8 cellular contexts compared by ENCODE assay signal in genomic region chr1:151993084-151993733, GRCh38. TPM values are rescaled to one million over a fixed set of nuclear protein-coding genes. Genes with fewer than 3 reads are reported as not detected.
DNase-seq lines count a peak whose midpoint lies in the region; ATAC-seq and TF ChIP-seq lines count a peak whose summit lies in the region.

No MANE protein-coding gene starts in this region.

- no peaks in the 10 kb centered on the region for H3K36me3 Mint-ChIP-seq in progenitor cell of endocrine pancreas (ENCODE audit: insufficient read depth)

- peak overlapping the region; percentile 86 to 91 for H3K4me3 ChIP-seq in foreskin fibroblast (ENCODE audit: low read depth in 1 of 2, low read length in 2 of 2)

- peak; percentile 14 for DNase-seq in COLO668 (lab: John Stamatoyannopoulos, UW; ENCODE audit: unreplicated experiment)
- DNase-seq in NAMALWA (ENCODE audit: low spot score): peak; percentile 61
- DNase-seq in activated T-cell treated with anti-CD3 and anti-CD28 coated beads, Interleukin-2, amount 50 U/mL, for 48 hours: peak; percentile 65 to 66
- peak in 1 of 2 donors; percentile 58 for DNase-seq in foreskin fibroblast
- DNase-seq in progenitor cell of endocrine pancreas (ENCODE audit: low spot score, unreplicated experiment): no peak
- DNase-seq in NCI-H345 treated with DMSO at 0.1 percent for 48 hours (lab: John Stamatoyannopoulos, UW; ENCODE audit: unreplicated experiment): no peak
- DNase-seq in iPS-NIHi7 (ENCODE audit: extremely low spot score): no peak

- peak overlapping the region; percentile 97 for H3K27ac Mint-ChIP-seq in progenitor cell of endocrine pancreas

- H3K27me3 Mint-ChIP-seq in progenitor cell of endocrine pancreas: peaks cover 2% of the 10 kb centered on the region

- H3K4me1 Mint-ChIP-seq in progenitor cell of endocrine pancreas (ENCODE audit: low read depth): peaks cover 53% of the 10 kb centered on the region

- no peak for ATAC-seq in GM21619 (IDR thresholded peaks at IDR 0.05; ENCODE audit: unreplicated experiment)

- TF ChIP-seq CTCF in foreskin fibroblast (IDR thresholded peaks at IDR 0.05; ENCODE audit: low read depth, low read length): no peak
- no peak for TF ChIP-seq CTCF in progenitor cell of endocrine pancreas (IDR thresholded peaks at IDR 0.05; ENCODE audit: unreplicated experiment)

- H3K9me3 Mint-ChIP-seq in progenitor cell of endocrine pancreas (ENCODE audit: low read depth): no peaks in the 10 kb centered on the region

- peak overlapping the region; percentile 93 for H3K4me3 Mint-ChIP-seq in progenitor cell of endocrine pancreas (ENCODE audit: low read depth)

RNA-seq across cellular contexts. Expression of gene S100A10, which starts 0.5 kb away (rescaled TPM):
- 432 and 438 TPM in 2 replicates for total RNA-seq in progenitor cell of endocrine pancreas

RNA-seq across cellular contexts. Expression of gene S100A11, which starts 43.6 kb away (rescaled TPM):
- total RNA-seq in progenitor cell of endocrine pancreas: 142 and 192 TPM in 2 replicates

Comparison
In these comparisons a context has a peak if more than half of its experiments do, and no peak if none do; other contexts are left out.
1. DNase-seq: peak in COLO668 (single experiment), NAMALWA (single experiment) and activated T-cell treated with anti-CD3 and anti-CD28 coated beads, Interleukin-2, amount 50 U/mL, for 48 hours (2 of 2); none in progenitor cell of endocrine pancreas (single experiment), NCI-H345 treated with DMSO at 0.1 percent for 48 hours (single experiment) and iPS-NIHi7 (single experiment).